In genomic region chr15:70463453-70463834, GRCh38 we compare ENCODE assay signal across 12 cellular contexts.
DNase-seq lines count a peak whose midpoint lies in the region; ATAC-seq and TF ChIP-seq lines count a peak whose summit lies in the region.
"Had no signal": no experiment of that assay in that cellular context is flagged by ENCODE, and none has a peak within 500 bp of the region (broad histone marks: within the 10 kb centered on the region; RNA-seq: fewer than 3 reads in every experiment).

No MANE protein-coding gene starts in this region.

- H2AFZ ChIP-seq in PC-9, result no peak overlapping the region

- peak overlapping the region; percentile 59 for H3K27ac ChIP-seq in PC-9
- H3K27ac ChIP-seq: tibial nerve had no signal

- peaks cover 53% of the 10 kb centered on the region for H3K4me1 ChIP-seq in PC-9 (replicated peaks; ENCODE audit: insufficient read depth)

- no peaks in the 10 kb centered on the region for H3K79me2 ChIP-seq in PC-9 (ENCODE audit: low read depth)

- peak; percentile 3 for ATAC-seq in GM21367 (IDR thresholded peaks at IDR 0.05; ENCODE audit: unreplicated experiment)
- peak; percentile 20 for ATAC-seq in HG03280 (IDR thresholded peaks at IDR 0.05; ENCODE audit: unreplicated experiment)
- ATAC-seq: activated T-cell treated with anti-CD3 and anti-CD28 coated beads, Interleukin-2, amount 50 U/mL, for 4 hours; left colon had no signal

- H3K4me3 ChIP-seq in PC-9, result no peak overlapping the region
- H3K4me3 ChIP-seq: tibial nerve had no signal

- H3K36me3 ChIP-seq in PC-9 (ENCODE audit: low read depth), result no peaks in the 10 kb centered on the region
- H3K36me3 ChIP-seq: tibial nerve had no signal

- H3K27me3 ChIP-seq in PC-9 (ENCODE audit: insufficient read depth, low read depth), result no peaks in the 10 kb centered on the region
- H3K27me3 ChIP-seq: tibial nerve had no signal

- no peak for TF ChIP-seq CTCF in PC-9 (conservative IDR thresholded peaks at IDR 0.05)

- H3K9me2 ChIP-seq in PC-9 (ENCODE audit: insufficient read depth), result no peaks in the 10 kb centered on the region

- peak overlapping the region; percentile 41 for H3K4me2 ChIP-seq in PC-9

- DNase-seq in GF-D8 (lab: John Stamatoyannopoulos, UW) (peak; percentile 62), PC-9 (no peak), HK-2 (ENCODE audit: unreplicated experiment) (no peak), posterior cingulate gyrus (no peak), HuH-7 (ENCODE audit: low spot score) (no peak)
- DNase-seq in activated CD4-positive, alpha-beta T cell treated with anti-CD3 and anti-CD28 coated beads for 1 hour, result no peak
- DNase-seq: activated T-cell treated with anti-CD3 and anti-CD28 coated beads, Interleukin-2, amount 50 U/mL, for 4 hours; effector CD8-positive, alpha-beta T cell had no signal

- CTCF ChIA-PET in PC-9 (lab: Charles Lee), result interaction anchor here (1.6 kb wide), 1 partner anchor 193 kb away, joined by 3 read pairs; no protein-coding TSS in a partner anchor

- BruUV-seq in PC-9 (replicated peaks; lab: Mats Ljungman, UMichigan), result no TSS peak

- peaks cover 26% of the 10 kb centered on the region; the same call in 1 of the 2 replicates for H3F3A ChIP-seq in PC-9 (ENCODE audit: insufficient read depth, low read depth)

- H4K20me1 ChIP-seq in PC-9 (ENCODE audit: insufficient read depth), result no peaks in the 10 kb centered on the region

- intact Hi-C loops in PC-9 (cut with micrococcal nuclease; ENCODE audit: unreplicated experiment) (loop anchor here (1.0 to 10.0 kb wide), 9 partner anchors 23 to 609 kb away; no protein-coding TSS in a partner anchor), posterior cingulate gyrus (cut with DNase I) (loop anchor here (10.0 kb wide), 1 partner anchor 739 kb away; no protein-coding TSS in a partner anchor)

- H3K9me3 ChIP-seq in PC-9 (ENCODE audit: insufficient read depth, low read depth), result no peaks in the 10 kb centered on the region
- H3K9me3 ChIP-seq: tibial nerve had no signal

- POLR2A ChIA-PET in PC-9 (lab: Charles Lee; ENCODE audit: unreplicated experiment), result no interaction called here
